ENCODE assay signal across 22 cellular contexts in the genomic region with DNA sequence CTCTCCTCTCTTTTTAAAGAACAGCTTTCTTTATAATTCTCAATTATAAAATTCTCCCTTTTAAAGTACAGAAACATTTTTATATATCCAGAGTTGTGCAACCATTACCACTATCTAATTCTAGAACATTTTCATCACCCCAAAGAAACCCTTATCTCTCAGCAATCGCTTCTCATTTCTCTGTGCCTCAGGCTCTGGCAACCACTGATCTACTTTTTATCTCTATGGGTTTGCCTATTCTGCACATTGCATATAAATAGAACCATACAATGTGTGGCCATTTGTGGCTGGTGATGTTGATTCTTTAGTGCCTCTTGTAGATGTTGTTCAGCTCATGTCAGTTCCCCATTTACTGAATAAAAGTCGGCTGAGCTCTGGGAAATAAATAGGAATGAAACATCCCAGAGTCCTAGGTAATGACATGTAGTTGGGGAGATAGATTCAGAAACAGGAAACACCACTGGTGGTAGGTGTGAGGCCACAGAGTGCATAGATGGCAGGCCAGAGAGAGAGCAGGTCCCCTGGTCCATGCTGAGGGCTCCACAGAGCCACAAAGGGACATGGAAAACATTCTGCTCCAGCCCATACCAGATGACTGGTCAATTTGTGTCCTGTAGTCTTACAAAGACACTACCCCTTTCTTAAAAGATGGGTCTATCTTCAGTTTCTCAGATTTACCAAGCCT.
"Had no signal": no experiment of that assay in that cellular context is flagged by ENCODE, and none has a peak within 500 bp of the region (broad histone marks: within the 10 kb centered on the region; RNA-seq: fewer than 3 reads in every experiment).

No MANE protein-coding gene starts in this region.

- H3K4me1 Mint-ChIP-seq: memory B cell; stimulated activated memory B cell treated with anti-CD40 and anti-IgM and Interleukin-4, amounts not matched to agents 10 μg/mL and 1 μg/mL and 100 μg/mL, for 72 hours had no signal

- DNase-seq: cerebellar nuclear complex; cortex of kidney; effector memory CD8-positive, alpha-beta T cell; foreskin keratinocyte; heart right ventricle; hippocampal formation; psoas muscle; right cardiac atrium; spleen; stimulated activated CD4-positive, alpha-beta T cell treated with anti-CD3 and anti-CD28 coated beads, Interleukin-4, amount 100 ng/mL, for 4 hours; stimulated activated naive CD8-positive, alpha-beta T cell treated with anti-CD3 and anti-CD28 coated beads, Interleukin-15, Interleukin-2, amounts not matched to agents 100 U/mL and 50 U/mL, for 24 hours; substantia nigra; testis; tibial artery; upper lobe of left lung had no signal

- H3K27ac Mint-ChIP-seq: memory B cell; neural progenitor cell; stimulated activated memory B cell treated with anti-CD40 and anti-IgM and Interleukin-4, amounts not matched to agents 10 μg/mL and 1 μg/mL and 100 μg/mL, for 72 hours had no signal

- H3K9me3 Mint-ChIP-seq: memory B cell; nephron; neural progenitor cell; stimulated activated memory B cell treated with anti-CD40 and anti-IgM and Interleukin-4, amounts not matched to agents 10 μg/mL and 1 μg/mL and 100 μg/mL, for 72 hours had no signal

- H3K36me3 Mint-ChIP-seq: memory B cell; neural progenitor cell; stimulated activated memory B cell treated with anti-CD40 and anti-IgM and Interleukin-4, amounts not matched to agents 10 μg/mL and 1 μg/mL and 100 μg/mL, for 72 hours had no signal

- ATAC-seq: effector memory CD8-positive, alpha-beta T cell; esophagus mucosa; foreskin keratinocyte; gastroesophageal sphincter; heart right ventricle; left lobe of liver; psoas muscle; right cardiac atrium; stimulated activated memory B cell treated with anti-CD40 and anti-IgM and Interleukin-4, amounts not matched to agents 10 μg/mL and 1 μg/mL and 100 μg/mL, for 72 hours; stimulated activated naive CD8-positive, alpha-beta T cell treated with anti-CD3 and anti-CD28 coated beads, Interleukin-15, Interleukin-2, amounts not matched to agents 100 U/mL and 50 U/mL, for 24 hours had no signal

- H3K4me3 Mint-ChIP-seq: effector memory CD8-positive, alpha-beta T cell; memory B cell; nephron; neural progenitor cell; stimulated activated memory B cell treated with anti-CD40 and anti-IgM and Interleukin-4, amounts not matched to agents 10 μg/mL and 1 μg/mL and 100 μg/mL, for 72 hours had no signal
